ENCODE assay signal across 9 cellular contexts in genomic region chr22:46748948-46749681, GRCh38. TPM values are rescaled to one million over a fixed set of nuclear protein-coding genes. Genes with fewer than 3 reads are reported as not detected.
A peak's percentile ranks its signal among the peaks of the same experiment; 100 is the strongest.
DNase-seq lines count a peak whose midpoint lies in the region; ATAC-seq and TF ChIP-seq lines count a peak whose summit lies in the region.
"Had no signal": no experiment of that assay in that cellular context is flagged by ENCODE, and none has a peak within 500 bp of the region (broad histone marks: within the 10 kb centered on the region; RNA-seq: fewer than 3 reads in every experiment).

No MANE protein-coding gene starts in this region.

- H3K4me1 Mint-ChIP-seq in activated B cell treated with CpG ODN at 0.5 μM for 24 hours = peaks cover 23% of the 10 kb centered on the region
- H3K4me1 Mint-ChIP-seq in dendritic cell treated with granulocyte-macrophage colony-stimulating factor and Interleukin-4, amounts not matched to agents 40 ng/mL and 50 ng/mL, for 4 days (ENCODE audit: low read depth) = peaks cover 57% of the 10 kb centered on the region

- no peaks in the 10 kb centered on the region for H3K9me3 ChIP-seq in sigmoid colon

- H3K4me1 ChIP-seq in sigmoid colon = peaks cover 0 to 49% (median 36%) of the 10 kb centered on the region in 4 donors

- H3K36me3 ChIP-seq in sigmoid colon = no peaks in the 10 kb centered on the region

- H3K27ac ChIP-seq in sigmoid colon = peak overlapping the region in 3 of 4 donors; percentile 40 to 62 (median 61)

- 38 to 75% methylated on average over 14 of the region's 14 CpGs for WGBS in sigmoid colon, 2 donors

- no peaks in the 10 kb centered on the region for H3K9me3 Mint-ChIP-seq in activated B cell treated with CpG ODN at 0.5 μM for 24 hours
- H3K9me3 Mint-ChIP-seq in dendritic cell treated with granulocyte-macrophage colony-stimulating factor and Interleukin-4, amounts not matched to agents 40 ng/mL and 50 ng/mL, for 4 days = no peaks in the 10 kb centered on the region
- H3K9me3 Mint-ChIP-seq: nephron had no signal

- CTCF ChIA-PET in activated B cell treated with CpG ODN at 0.5 μM for 24 hours (lab: Charles Lee) = interaction anchor here (1.2 to 1.9 kb wide), 3 partner anchors 9 to 54 kb away, joined by 4 to 5 read pairs (median 4); no protein-coding TSS in a partner anchor

- intact Hi-C loops in activated B cell treated with CpG ODN at 0.5 μM for 24 hours (cut with micrococcal nuclease) (no loop called here), sigmoid colon (cut with DNase I) (loop anchor here (1.0 kb wide), 1 partner anchor 15 kb away; no protein-coding TSS in a partner anchor)
- intact Hi-C loops in dendritic cell treated with granulocyte-macrophage colony-stimulating factor and Interleukin-4, amounts not matched to agents 40 ng/mL and 50 ng/mL, for 4 days (cut with micrococcal nuclease) = no loop called here

- no peak overlapping the region for H3K27ac Mint-ChIP-seq in activated B cell treated with CpG ODN at 0.5 μM for 24 hours
- peak overlapping the region; percentile 97 for H3K27ac Mint-ChIP-seq in dendritic cell treated with granulocyte-macrophage colony-stimulating factor and Interleukin-4, amounts not matched to agents 40 ng/mL and 50 ng/mL, for 4 days

- peak; percentile 58 for DNase-seq in EL
- no peak for DNase-seq in activated B cell treated with CpG ODN at 0.5 μM for 24 hours
- DNase-seq in sigmoid colon = peak; percentile 88
- DNase-seq in RKO (ENCODE audit: low spot score) = no peak

- TF ChIP-seq EP300 in sigmoid colon (IDR thresholded peaks at IDR 0.05) = peak in 1 of 4 donors; percentile 52

- no peak for TF ChIP-seq POLR2A in sigmoid colon (IDR thresholded peaks at IDR 0.05)

- TF ChIP-seq CTCF in activated B cell treated with CpG ODN at 0.5 μM for 24 hours (IDR thresholded peaks at IDR 0.05) = no peak
- no peak for TF ChIP-seq CTCF in sigmoid colon (IDR thresholded peaks at IDR 0.05)

- POLR2A ChIA-PET in activated B cell treated with CpG ODN at 0.5 μM for 24 hours (lab: Charles Lee) = interaction anchor here (0.7 to 1.6 kb wide), 3 partner anchors 10 to 102 kb away, joined by 3 to 5 read pairs (median 4); partner anchors contain the start of gene TBC1D22A

- ATAC-seq in activated B cell treated with CpG ODN at 0.5 μM for 24 hours (ENCODE audit: low read depth) (peak; percentile 25), GM21526 (IDR thresholded peaks at IDR 0.05; ENCODE audit: low FRiP score, unreplicated experiment) (no peak), HG03095 (IDR thresholded peaks at IDR 0.05; ENCODE audit: unreplicated experiment) (no peak), GM21786 (IDR thresholded peaks at IDR 0.05; ENCODE audit: unreplicated experiment) (no peak)

- peaks cover 0 to 3% (median 0%) of the 10 kb centered on the region in 3 donors for H3K27me3 ChIP-seq in sigmoid colon

- H3K4me3 Mint-ChIP-seq in activated B cell treated with CpG ODN at 0.5 μM for 24 hours = no peak overlapping the region
- H3K4me3 Mint-ChIP-seq in dendritic cell treated with granulocyte-macrophage colony-stimulating factor and Interleukin-4, amounts not matched to agents 40 ng/mL and 50 ng/mL, for 4 days = peak overlapping the region; percentile 28
- H3K4me3 Mint-ChIP-seq: nephron had no signal

- H3K27me3 Mint-ChIP-seq in activated B cell treated with CpG ODN at 0.5 μM for 24 hours = peaks cover 2% of the 10 kb centered on the region
- H3K27me3 Mint-ChIP-seq in dendritic cell treated with granulocyte-macrophage colony-stimulating factor and Interleukin-4, amounts not matched to agents 40 ng/mL and 50 ng/mL, for 4 days = peaks cover 22% of the 10 kb centered on the region

- H3K4me3 ChIP-seq in sigmoid colon = no peak overlapping the region

- no peaks in the 10 kb centered on the region for H3K36me3 Mint-ChIP-seq in activated B cell treated with CpG ODN at 0.5 μM for 24 hours (ENCODE audit: low read depth)
- H3K36me3 Mint-ChIP-seq in dendritic cell treated with granulocyte-macrophage colony-stimulating factor and Interleukin-4, amounts not matched to agents 40 ng/mL and 50 ng/mL, for 4 days (ENCODE audit: low read depth) = no peaks in the 10 kb centered on the region

RNA-seq across cellular contexts. Expression of gene CERK, which starts 11.1 kb away (rescaled TPM):
- total RNA-seq in activated B cell treated with CpG ODN at 0.5 μM for 24 hours (13.8 and 16.9 TPM in 2 replicates), sigmoid colon (10 to 100 TPM; 23.9 to 45.5 (median 29.2) TPM)
- 10 to 100 TPM; 26.1 to 29.5 (median 26.4) TPM for polyA plus RNA-seq in sigmoid colon

RNA-seq across cellular contexts. Expression of gene TBC1D22A, which starts 13.3 kb away (rescaled TPM):
- total RNA-seq in activated B cell treated with CpG ODN at 0.5 μM for 24 hours (73.0 and 85.9 TPM in 2 replicates), sigmoid colon (10 to 100 TPM; 13.6 to 14.3 (median 13.8) TPM)
- polyA plus RNA-seq in sigmoid colon = 10 to 100 TPM; 19.2 to 34.6 (median 19.4) TPM

Comparison
In these comparisons a context has a peak if more than half of its experiments do, and no peak if none do; other contexts are left out.
1. DNase-seq: peak in EL (single experiment) and sigmoid colon (single experiment); none in activated B cell treated with CpG ODN at 0.5 μM for 24 hours (single experiment) and RKO (single experiment).